In the genomic region with DNA sequence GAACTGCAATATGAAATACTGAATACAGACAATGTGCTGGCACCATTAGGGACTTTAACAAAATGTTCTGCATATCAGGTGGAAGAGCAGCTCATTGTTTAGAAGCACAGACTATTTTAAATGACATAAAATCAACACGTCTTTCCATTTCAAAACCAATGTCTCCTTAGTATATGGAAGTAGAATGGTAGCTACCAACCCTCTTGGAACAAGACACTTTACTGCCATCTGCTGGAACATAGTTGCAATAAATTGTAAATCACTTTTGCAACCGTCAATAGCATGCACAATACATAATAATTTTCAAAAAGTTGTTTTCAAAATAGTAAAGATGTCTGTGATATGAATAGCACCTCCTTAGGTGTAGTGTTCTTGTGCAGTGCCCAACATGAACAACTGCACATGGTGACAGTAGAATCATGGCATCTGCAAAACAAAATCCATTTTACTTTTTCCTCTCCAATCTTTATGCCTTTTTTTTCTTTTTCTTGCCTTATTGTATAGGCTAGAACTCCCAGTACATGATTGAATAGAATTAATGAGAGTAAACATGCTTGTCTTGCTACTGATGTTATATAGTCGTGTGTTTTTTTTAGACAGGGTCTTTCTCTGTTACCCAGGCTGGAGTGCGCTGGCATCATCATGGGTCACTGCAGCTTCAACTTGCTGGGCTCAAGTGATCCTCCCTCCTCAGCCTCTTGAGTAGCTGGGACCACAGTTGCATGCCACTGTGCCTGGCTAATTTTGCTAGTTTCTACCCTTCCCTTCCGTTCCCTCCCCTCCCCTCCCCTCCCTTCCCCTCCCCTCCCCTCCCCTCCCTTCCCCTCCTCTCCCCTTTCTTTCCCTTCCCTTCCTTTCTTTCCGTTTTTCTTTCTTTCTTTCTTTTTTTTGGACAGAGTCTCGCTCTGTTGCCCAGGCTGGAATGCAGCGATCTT, we compare ENCODE assay signal across 8 cellular contexts. TPM values are rescaled to one million over a fixed set of nuclear protein-coding genes. Genes with fewer than 3 reads are reported as not detected.
DNase-seq lines count a peak whose midpoint lies in the region; ATAC-seq and TF ChIP-seq lines count a peak whose summit lies in the region.

No MANE protein-coding gene starts in this region.

- H3K27me3 ChIP-seq in HCT116 (ENCODE audit: insufficient read depth, low read length) (no peaks in the 10 kb centered on the region), left lung (peaks cover 0 to 11% of the 10 kb centered on the region in 2 donors)
- H3K27me3 ChIP-seq in effector memory CD4-positive, alpha-beta T cell (replicated peaks; ENCODE audit: control insufficient read depth, insufficient read depth, low read length, poor library complexity, severe bottlenecking), result no peaks in the 10 kb centered on the region

- H2AFZ ChIP-seq in HCT116 (ENCODE audit: low read depth, low read length, poor library complexity, severe bottlenecking), result peak overlapping the region; percentile 89

- no peaks in the 10 kb centered on the region for H3K79me2 ChIP-seq in HCT116 (ENCODE audit: insufficient read depth, low read length)

- TF ChIP-seq POLR2A in HCT116 (IDR thresholded peaks at IDR 0.05; ENCODE audit: borderline replicate concordance, extremely low read depth, insufficient read depth, insufficient read length), result no peak

- H3K9ac ChIP-seq in HCT116 (ENCODE audit: low read length), result no peak overlapping the region

- no peaks in the 10 kb centered on the region for H3K36me3 ChIP-seq in HCT116 (ENCODE audit: control insufficient read depth in 1 of 2, insufficient read depth in 2 of 2, low read length in 2 of 2)
- no peaks in the 10 kb centered on the region for H3K36me3 ChIP-seq in left lung
- H3K36me3 ChIP-seq in effector memory CD4-positive, alpha-beta T cell (ENCODE audit: control insufficient read depth, insufficient read depth, low read length), result no peaks in the 10 kb centered on the region

- no peaks in the 10 kb centered on the region for H3K9me2 ChIP-seq in HCT116 (ENCODE audit: insufficient read depth)

- intact Hi-C loops in HCT116 (cut with micrococcal nuclease), result loop anchor here (1.0 kb wide), 1 partner anchor 65 kb away; no protein-coding TSS in a partner anchor
- intact Hi-C loops in left lung (cut with DNase I), result no loop called here

- TF ChIP-seq CTCF in HCT116 (IDR thresholded peaks at IDR 0.05 in 2 of 3, conservative IDR thresholded peaks at IDR 0.05 in 1 of 3; ENCODE audit: borderline replicate concordance in 1 of 3, insufficient read depth in 1 of 3, low read depth in 2 of 3, low read length in 2 of 3) (peak; percentile 55 to 79 (median 71); a peak in 5 of 6 replicates), left lung (IDR thresholded peaks at IDR 0.05) (peak; percentile 47 to 59)

- peak; percentile 90 for TF ChIP-seq RAD21 in HCT116 (IDR thresholded peaks at IDR 0.05; ENCODE audit: low read depth)

- no peaks in the 10 kb centered on the region for H4K20me1 ChIP-seq in HCT116 (ENCODE audit: insufficient read depth)

- ATAC-seq in HCT116 (peak; percentile 92), left lung (peak; percentile 87), HG03342 (IDR thresholded peaks at IDR 0.05; ENCODE audit: unreplicated experiment) (no peak), HG03095 (IDR thresholded peaks at IDR 0.05; ENCODE audit: unreplicated experiment) (no peak)

- H3K9me3 ChIP-seq in HCT116 (ENCODE audit: control insufficient read depth in 1 of 2, insufficient read depth in 1 of 2, low read depth in 1 of 2, low read length in 2 of 2) (no peaks in the 10 kb centered on the region), left lung (no peaks in the 10 kb centered on the region)
- H3K9me3 ChIP-seq in effector memory CD4-positive, alpha-beta T cell (ENCODE audit: control insufficient read depth, low read length), result no peaks in the 10 kb centered on the region

- H3K4me1 ChIP-seq in HCT116 (ENCODE audit: control insufficient read depth in 1 of 2, insufficient read depth in 2 of 2, low read length in 2 of 2), result peaks cover 0 to 6% of the 10 kb centered on the region in 2 experiments; a peak in 1 of 4 replicates
- no peaks in the 10 kb centered on the region for H3K4me1 ChIP-seq in left lung
- H3K4me1 ChIP-seq in effector memory CD4-positive, alpha-beta T cell (ENCODE audit: control insufficient read depth, insufficient read depth, low read length, poor library complexity, severe bottlenecking), result peaks cover 3% of the 10 kb centered on the region

- peak; percentile 51 for DNase-seq in COLO829 (ENCODE audit: low spot score)
- DNase-seq in HCT116 (ENCODE audit: low read depth, low spot score), result peak; percentile 63
- DNase-seq in NCI-H82 (lab: John Stamatoyannopoulos, UW), result peak; percentile 78
- peak; percentile 12 for DNase-seq in brain pericyte (ENCODE audit: low read depth, low spot score)
- no peak for DNase-seq in left lung
- no peak for DNase-seq in effector memory CD4-positive, alpha-beta T cell

- no peak overlapping the region for H3K4me2 ChIP-seq in HCT116 (ENCODE audit: low read length)

- no peak overlapping the region for H3K27ac ChIP-seq in HCT116 (ENCODE audit: low read depth, low read length)
- H3K27ac ChIP-seq in left lung, result no peak overlapping the region
- no peak overlapping the region for H3K27ac ChIP-seq in effector memory CD4-positive, alpha-beta T cell (ENCODE audit: insufficient read depth, low read length, poor library complexity, severe bottlenecking)

- H3K4me3 ChIP-seq in HCT116 (replicated peaks in 1 of 2; ENCODE audit: low read depth in 1 of 2, low read length in 2 of 2) (no peak overlapping the region), left lung (no peak overlapping the region)
- H3K4me3 ChIP-seq in effector memory CD4-positive, alpha-beta T cell (ENCODE audit: insufficient read depth, low read depth, low read length, poor library complexity, severe bottlenecking), result no peak overlapping the region

- RAD21 ChIA-PET in HCT116 (lab: Charles Lee; ENCODE audit: low non-redundant PET in 1 of 2, low total read pairs in 2 of 2, uncharacterized antibody in 2 of 2, unreplicated experiment in 2 of 2), result interaction anchor here (0.6 to 2.0 kb wide), 6 partner anchors 17 to 142 kb away, joined by 3 to 12 read pairs (median 3); partner anchors contain the start of gene ZNF283 (in 1 of the 2)

- BruUV-seq in HCT116 (replicated peaks; lab: Mats Ljungman, UMichigan), result no TSS peak

- POLR2A ChIA-PET in HCT116 (lab: Charles Lee), result interaction anchor here (0.7 to 1.2 kb wide), 4 partner anchors 44 to 214 kb away, joined by 3 to 6 read pairs (median 4); partner anchors contain the start of genes IRGQ and ZNF576

- CTCF ChIA-PET in HCT116 (lab: Charles Lee), result interaction anchor here (1.0 to 3.8 kb wide), 18 partner anchors 9 to 363 kb away, joined by 3 to 69 read pairs (median 6); partner anchors contain the start of genes ZNF283 and ZNF576

TF ChIP-seq in HCT116, 20 proteins besides CTCF, POLR2A, EP300 and RAD21:
- TF ChIP-seq CEBPB (IDR thresholded peaks at IDR 0.05; ENCODE audit: low read depth) (peak; percentile 55; the same call in 1 of the 2 replicates), POLR2AphosphoS5 (IDR thresholded peaks at IDR 0.05; ENCODE audit: low read depth, low read length) (no peak)

RNA-seq across cellular contexts. Expression of gene LYPD5, which starts 7.8 kb away (rescaled TPM):
- 7.6 TPM for total RNA-seq in HCT116 (2021; ENCODE audit: unreplicated experiment)
- polyA plus RNA-seq in HCT116 (2012), result 9.0 and 10.2 TPM in 2 replicates
- total RNA-seq in left lung, result 1 to 10 TPM; 2.2 to 6.3 TPM

RNA-seq across cellular contexts. Expression of gene ZNF283, which starts 17.1 kb away (rescaled TPM):
- total RNA-seq in HCT116 (2021; ENCODE audit: unreplicated experiment) (7.6 TPM), left lung (10 to 100 TPM in 1 of 2 donors, 1 to 10 TPM in 1; 8.1 to 10.4 TPM)
- 1.6 and 2.7 TPM in 2 replicates for polyA plus RNA-seq in HCT116 (2012)

RNA-seq across cellular contexts. Expression of gene KCNN4, which starts 29.3 kb away (rescaled TPM):
- total RNA-seq in HCT116 (2021; ENCODE audit: unreplicated experiment), result 72.9 TPM
- polyA plus RNA-seq in HCT116 (2012), result 91.1 and 104 TPM in 2 replicates
- 10 to 100 TPM in 1 of 2 donors, 1 to 10 TPM in 1; 9.6 to 21.5 TPM for total RNA-seq in left lung

RNA-seq across cellular contexts. Expression of gene SMG9, which starts 55.3 kb away (rescaled TPM):
- total RNA-seq in HCT116 (2021; ENCODE audit: unreplicated experiment), result 80.2 TPM
- 59.4 and 61.6 TPM in 2 replicates for polyA plus RNA-seq in HCT116 (2012)
- 10 to 100 TPM; 40.9 to 49.6 TPM for total RNA-seq in left lung

Comparison
In these comparisons a context has a peak if more than half of its experiments do, and no peak if none do; other contexts are left out.
1. DNase-seq: peak in COLO829 (single experiment), HCT116 (single experiment), NCI-H82 (single experiment) and brain pericyte (single experiment); none in left lung (0 of 2) and effector memory CD4-positive, alpha-beta T cell (0 of 3).
2. ATAC-seq: peak in HCT116 (single experiment) and left lung (single experiment); none in HG03342 (single experiment) and HG03095 (single experiment).